Comparison of ENCODE assay signal across 7 cellular contexts in genomic region chr13:97881556-97881955, GRCh38.
"Had no signal": no experiment of that assay in that cellular context is flagged by ENCODE, and none has a peak within 500 bp of the region (broad histone marks: within the 10 kb centered on the region; RNA-seq: fewer than 3 reads in every experiment).

No MANE protein-coding gene starts in this region.

- H3K4me1 Mint-ChIP-seq: IgD-negative memory B cell had no signal

- H3K27ac ChIP-seq: GM23248 had no signal

- H3K36me3 ChIP-seq: HAP-1 had no signal

- H3K4me1 ChIP-seq: HAP-1 had no signal

- H3K9me3 ChIP-seq: HAP-1 had no signal

- ATAC-seq: HCT116 had no signal

- H3K36me3 Mint-ChIP-seq: IgD-negative memory B cell had no signal

- H3K27ac Mint-ChIP-seq: IgD-negative memory B cell had no signal

- H3K9ac ChIP-seq: GM23248 had no signal

- DNase-seq: GM23248, GOT3, H7, KBM-7 had no signal

- H3K4me3 ChIP-seq: GM23248, HAP-1 had no signal
